ENCODE assay signal across 8 cellular contexts in genomic region chr3:128607710-128608048, GRCh38. TPM values are rescaled to one million over a fixed set of nuclear protein-coding genes. Genes with fewer than 3 reads are reported as not detected.
DNase-seq lines count a peak whose midpoint lies in the region; ATAC-seq and TF ChIP-seq lines count a peak whose summit lies in the region.

No MANE protein-coding gene starts in this region.

- H3K27me3 ChIP-seq in liver (ENCODE audit: control insufficient read depth in 4 of 4, insufficient read depth in 4 of 4, low read length in 3 of 4) = no peaks in the 10 kb centered on the region
- H3K27me3 ChIP-seq in subcutaneous abdominal adipose tissue (ENCODE audit: control insufficient read depth in 5 of 5, insufficient read depth in 4 of 5, low read length in 5 of 5) = peaks cover 0 to 2% (median 0%) of the 10 kb centered on the region in 5 donors

- H3K36me3 ChIP-seq in liver (ENCODE audit: control insufficient read depth in 4 of 4, insufficient read depth in 3 of 4, low read depth in 1 of 4, low read length in 3 of 4) (no peaks in the 10 kb centered on the region), subcutaneous abdominal adipose tissue (ENCODE audit: control insufficient read depth in 5 of 5, insufficient read depth in 5 of 5, low read length in 5 of 5) (no peaks in the 10 kb centered on the region)

- WGBS in liver = 15% methylated on average over 12 of the region's 12 CpGs

- H3K9ac ChIP-seq in liver (ENCODE audit: low read depth in 1 of 2, low read length in 2 of 2) (peak overlapping the region in 1 of 2 donors; percentile 63), subcutaneous abdominal adipose tissue (ENCODE audit: low read length in 5 of 5) (peak overlapping the region; percentile 69 to 90 (median 82))

- ATAC-seq in HG03196 (IDR thresholded peaks at IDR 0.05; ENCODE audit: unreplicated experiment) (peak; percentile 16), HG02610 (IDR thresholded peaks at IDR 0.05; ENCODE audit: unreplicated experiment) (no peak), GM21367 (IDR thresholded peaks at IDR 0.05; ENCODE audit: unreplicated experiment) (no peak)

- H3K9me3 ChIP-seq in liver (ENCODE audit: control insufficient read depth in 4 of 4, low read length in 3 of 4) (no peaks in the 10 kb centered on the region), subcutaneous abdominal adipose tissue (ENCODE audit: control insufficient read depth in 5 of 5, low read length in 5 of 5) (no peaks in the 10 kb centered on the region)

- H3K4me3 ChIP-seq in coronary artery (peak overlapping the region; percentile 85), liver (ENCODE audit: low read depth in 1 of 3, low read length in 3 of 3) (peak overlapping the region; percentile 5 to 66 (median 59)), subcutaneous abdominal adipose tissue (ENCODE audit: low read depth in 1 of 5, low read length in 5 of 5) (peak overlapping the region in 4 of 5 donors; percentile 69 to 82 (median 77))

- TF ChIP-seq RAD21 in liver (IDR thresholded peaks at IDR 0.05) = no peak

- H3K27ac ChIP-seq in coronary artery = peak overlapping the region; percentile 56 to 81
- H3K27ac ChIP-seq in liver (ENCODE audit: low read depth in 1 of 2, low read length in 2 of 2) = peak overlapping the region; percentile 72 to 75
- peak overlapping the region; percentile 41 for H3K27ac ChIP-seq in subcutaneous abdominal adipose tissue (ENCODE audit: low read depth, low read length)

- TF ChIP-seq CTCF in coronary artery (IDR thresholded peaks at IDR 0.05) (no peak), liver (IDR thresholded peaks at IDR 0.05; ENCODE audit: low read depth, low read length, missing input control) (no peak)

- DNase-seq in coronary artery (ENCODE audit: low spot score) (no peak), GM03348 (ENCODE audit: low spot score) (no peak)
- DNase-seq in effector CD8-positive, alpha-beta T cell (lab: John Stamatoyannopoulos, UW) = no peak

- H3K4me1 ChIP-seq in liver (ENCODE audit: control insufficient read depth in 4 of 4, insufficient read depth in 4 of 4, low read length in 3 of 4) (peaks cover 6 to 30% (median 26%) of the 10 kb centered on the region in 4 donors), subcutaneous abdominal adipose tissue (ENCODE audit: control insufficient read depth in 5 of 5, insufficient read depth in 5 of 5, low read length in 5 of 5) (peaks cover 0 to 14% (median 10%) of the 10 kb centered on the region in 5 donors)

TF ChIP-seq in liver, 16 proteins besides CTCF, POLR2A, EP300 and RAD21:
- TF ChIP-seq MAX (IDR thresholded peaks at IDR 0.05) = no peak
- TF ChIP-seq GABPA (IDR thresholded peaks at IDR 0.05 in 1 of 2, conservative IDR thresholded peaks at IDR 0.05 in 1 of 2) = no peak

RNA-seq across cellular contexts. Expression of gene RPN1, which starts 42.9 kb away (rescaled TPM):
- 100 to 1,000 TPM; 252 to 407 TPM for total RNA-seq in liver
- 100 to 1,000 TPM; 132 to 247 TPM for polyA plus RNA-seq in liver
